24 cellular contexts compared by ENCODE assay signal in genomic region chr5:96332535-96333396, GRCh38.
A peak's percentile ranks its signal among the peaks of the same experiment; 100 is the strongest.
DNase-seq lines count a peak whose midpoint lies in the region; ATAC-seq and TF ChIP-seq lines count a peak whose summit lies in the region.
"Had no signal": no experiment of that assay in that cellular context is flagged by ENCODE, and none has a peak within 500 bp of the region (broad histone marks: within the 10 kb centered on the region; RNA-seq: fewer than 3 reads in every experiment).

No MANE protein-coding gene starts in this region.

- H3K4me1 Mint-ChIP-seq in nephron progenitor cell (peaks cover 59% of the 10 kb centered on the region), HFFc6 (ENCODE audit: low read depth) (peaks cover 44% of the 10 kb centered on the region)
- H3K4me1 Mint-ChIP-seq: memory B cell; naive thymus-derived CD8-positive, alpha-beta T cell; T-cell had no signal

- H3K27me3 Mint-ChIP-seq in nephron progenitor cell (ENCODE audit: low read depth, poor library complexity) (peaks cover 5% of the 10 kb centered on the region), HFFc6 (ENCODE audit: insufficient read depth) (no peaks in the 10 kb centered on the region; the same call in 1 of the 2 replicates)
- H3K27me3 Mint-ChIP-seq: memory B cell had no signal

- H3K36me3 Mint-ChIP-seq in nephron progenitor cell (ENCODE audit: low read depth) (no peaks in the 10 kb centered on the region), HFFc6 (ENCODE audit: low read depth) (no peaks in the 10 kb centered on the region)
- H3K36me3 Mint-ChIP-seq: memory B cell; naive thymus-derived CD8-positive, alpha-beta T cell; T-cell had no signal

- H3K27ac Mint-ChIP-seq in nephron progenitor cell (peak overlapping the region; percentile 41), HFFc6 (no peak overlapping the region)
- H3K27ac Mint-ChIP-seq: memory B cell, T-cell had no signal

- DNase-seq in left cardiac atrium (no peak), nephron progenitor cell (no peak), GM20000 (ENCODE audit: low spot score) (no peak), HFFc6 (no peak)
- DNase-seq: activated CD4-positive, alpha-beta T cell treated with anti-CD3 and anti-CD28 coated beads for 4 hours; activated CD8-positive, alpha-beta memory T cell treated with anti-CD3 and anti-CD28 coated beads, Interleukin-2, amount 50 U/mL, for 4 hours; activated effector memory CD4-positive, alpha-beta T cell treated with Interleukin-2 at 50 U/mL for 16 hours; adrenal gland; AML-193; DMS79 treated with DMSO at 0.1 percent for 48 hours; islet precursor cell; naive thymus-derived CD8-positive, alpha-beta T cell; NCI-H2171 treated with DMSO at 0.1 percent for 48 hours; NCI-H748 treated with DMSO at 0.1 percent for 48 hours; OCI-M1; stimulated activated naive CD4-positive, alpha-beta T cell; T-cell; transverse colon had no signal

- TF ChIP-seq CTCF in VCaP (conservative IDR thresholded peaks at IDR 0.05) (no peak), nephron progenitor cell (IDR thresholded peaks at IDR 0.05) (no peak), GM20000 (IDR thresholded peaks at IDR 0.05; ENCODE audit: extremely low read depth, missing control alignments) (no peak), HFFc6 (IDR thresholded peaks at IDR 0.05) (no peak)

- peak; percentile 14 to 41 for ATAC-seq in left cardiac atrium
- ATAC-seq in GM18867 (IDR thresholded peaks at IDR 0.05; ENCODE audit: unreplicated experiment) = no peak
- ATAC-seq in GM21423 (IDR thresholded peaks at IDR 0.05; ENCODE audit: unreplicated experiment) = no peak
- ATAC-seq: naive thymus-derived CD8-positive, alpha-beta T cell; T-cell had no signal

- H3K4me3 Mint-ChIP-seq in nephron progenitor cell (no peak overlapping the region), HFFc6 (no peak overlapping the region)
- H3K4me3 Mint-ChIP-seq: memory B cell; naive thymus-derived CD8-positive, alpha-beta T cell; T-cell had no signal

- peak overlapping the region; percentile 98 for H3K27ac ChIP-seq in VCaP
- H3K27ac ChIP-seq: adrenal gland, epithelial cell of prostate, skin epidermis, transverse colon had no signal

- H3K9me3 Mint-ChIP-seq in nephron progenitor cell = no peaks in the 10 kb centered on the region
- no peaks in the 10 kb centered on the region for H3K9me3 Mint-ChIP-seq in HFFc6
- H3K9me3 Mint-ChIP-seq: memory B cell; naive thymus-derived CD8-positive, alpha-beta T cell; T-cell had no signal

- intact Hi-C loops in left cardiac atrium (cut with DNase I) = loop anchor here (10.0 kb wide), 3 partner anchors 208 to 558 kb away; partner anchors contain the start of gene ELL2 (in 1 of the 2)

Comparison
In these comparisons a context has a peak if more than half of its experiments do, and no peak if none do; other contexts are left out.
1. ATAC-seq: peak in left cardiac atrium (2 of 2); none in GM18867 (single experiment) and GM21423 (single experiment).